Comparison of ENCODE assay signal across 19 cellular contexts in the genomic region with DNA sequence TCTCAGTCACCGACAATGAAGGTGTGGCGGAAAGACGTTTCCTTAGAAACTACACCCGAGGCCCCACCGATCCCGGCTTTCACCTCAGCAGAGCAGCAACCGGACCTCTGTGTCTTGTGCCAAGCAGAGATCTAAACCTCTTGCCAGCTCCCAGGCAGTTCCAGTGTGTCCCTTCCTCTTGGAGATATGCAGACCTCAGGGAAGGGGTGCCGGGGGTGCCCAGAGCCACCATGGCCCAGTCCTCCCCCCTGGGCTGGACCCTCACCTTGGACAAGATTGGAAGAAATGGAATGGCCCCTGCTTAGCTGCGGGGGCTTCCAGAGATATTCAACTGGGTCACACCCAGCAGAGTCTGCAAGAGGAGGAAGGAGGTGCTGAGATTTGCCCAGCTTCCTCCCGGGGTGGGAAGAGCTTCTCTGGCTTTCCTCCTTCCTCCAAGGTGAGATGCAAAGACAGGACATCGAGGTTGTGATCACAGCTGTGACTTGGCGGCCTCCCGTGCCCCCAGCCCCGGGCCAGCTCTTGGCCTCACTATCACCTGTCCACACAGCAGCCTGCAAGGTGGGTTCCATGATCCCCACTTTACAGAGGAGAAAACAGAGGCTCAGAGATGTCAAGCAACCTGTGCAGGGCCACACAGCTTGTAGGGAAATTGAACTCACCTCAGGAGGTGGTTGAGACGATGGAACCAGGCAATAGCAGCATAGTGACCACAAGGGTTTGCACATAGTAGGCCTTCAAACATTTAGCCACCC.
"Had no signal": no experiment of that assay in that cellular context is flagged by ENCODE, and none has a peak within 500 bp of the region (broad histone marks: within the 10 kb centered on the region; RNA-seq: fewer than 3 reads in every experiment).

No MANE protein-coding gene starts in this region.

- H3K27me3 ChIP-seq: body of pancreas, neutrophil, right lobe of liver, upper lobe of left lung had no signal

- H3K27me3 Mint-ChIP-seq: activated naive CD4-positive, alpha-beta T cell treated with anti-CD3 and anti-CD28 coated beads, Interleukin-2, amount 50 U/mL, for 24 hours had no signal

- H3K4me3 ChIP-seq: body of pancreas, esophagus squamous epithelium, right lobe of liver, SK-N-MC, suprapubic skin, upper lobe of left lung had no signal

- H3K36me3 Mint-ChIP-seq: activated naive CD4-positive, alpha-beta T cell treated with anti-CD3 and anti-CD28 coated beads, Interleukin-2, amount 50 U/mL, for 24 hours; WTC11 had no signal

- H3K9me3 Mint-ChIP-seq: activated naive CD4-positive, alpha-beta T cell treated with anti-CD3 and anti-CD28 coated beads, Interleukin-2, amount 50 U/mL, for 24 hours; T-helper 1 cell treated with Interleukin-12 subunit alpha and Interleukin-12 subunit beta and Interleukin-4 antibody, amounts not matched to agents 30 μg/mL and 1 μg/mL, for 36 hours had no signal

- H3K4me1 Mint-ChIP-seq: activated naive CD4-positive, alpha-beta T cell treated with anti-CD3 and anti-CD28 coated beads, Interleukin-2, amount 50 U/mL, for 24 hours; WTC11 had no signal

- H3K4me1 ChIP-seq: body of pancreas, esophagus squamous epithelium, right lobe of liver, suprapubic skin, upper lobe of left lung had no signal

- H3K4me3 Mint-ChIP-seq: activated CD8-positive, alpha-beta T cell treated with anti-CD3 and anti-CD28 coated beads, Interleukin-2, amount 10 ng/mL, durations not matched to agents 7 days and 5 days; activated naive CD4-positive, alpha-beta T cell treated with anti-CD3 and anti-CD28 coated beads, Interleukin-2, amount 50 U/mL, for 24 hours; T-helper 1 cell treated with Interleukin-12 subunit alpha and Interleukin-12 subunit beta and Interleukin-4 antibody, amounts not matched to agents 30 μg/mL and 1 μg/mL, for 36 hours; WTC11 had no signal

- DNase-seq: activated CD4-positive, alpha-beta T cell treated with anti-CD3 and anti-CD28 coated beads for 48 hours; activated CD8-positive, alpha-beta T cell treated with anti-CD3 and anti-CD28 coated beads, Interleukin-2, amount 10 ng/mL, durations not matched to agents 7 days and 5 days; activated effector memory CD4-positive, alpha-beta T cell treated with Interleukin-2 at 50 U/mL for 16 hours; activated T-cell treated with anti-CD3 and anti-CD28 coated beads, Interleukin-2, amount 50 U/mL, for 1 hour; amniotic stem cell; esophagus squamous epithelium; foreskin fibroblast; mesenchymal stem cell; stimulated activated naive CD4-positive, alpha-beta T cell treated with Interleukin-2 at 50 U/mL for 16 hours; upper lobe of left lung had no signal

- H3K27ac Mint-ChIP-seq: activated CD8-positive, alpha-beta T cell treated with anti-CD3 and anti-CD28 coated beads, Interleukin-2, amount 10 ng/mL, durations not matched to agents 7 days and 5 days; activated naive CD4-positive, alpha-beta T cell treated with anti-CD3 and anti-CD28 coated beads, Interleukin-2, amount 50 U/mL, for 24 hours; progenitor cell of endocrine pancreas; T-helper 1 cell treated with Interleukin-12 subunit alpha and Interleukin-12 subunit beta and Interleukin-4 antibody, amounts not matched to agents 30 μg/mL and 1 μg/mL, for 36 hours; WTC11 had no signal

- H3K36me3 ChIP-seq: esophagus squamous epithelium, neutrophil, right lobe of liver, suprapubic skin, upper lobe of left lung had no signal

- H3K9me3 ChIP-seq: body of pancreas, neutrophil, right lobe of liver had no signal

- ATAC-seq: activated CD8-positive, alpha-beta T cell treated with anti-CD3 and anti-CD28 coated beads, Interleukin-2, amount 10 ng/mL, durations not matched to agents 7 days and 5 days; body of pancreas; right lobe of liver; WTC11 had no signal

- H3K27ac ChIP-seq: body of pancreas, esophagus squamous epithelium, neutrophil, right lobe of liver, SK-N-MC, suprapubic skin, upper lobe of left lung had no signal
